In the genomic region with DNA sequence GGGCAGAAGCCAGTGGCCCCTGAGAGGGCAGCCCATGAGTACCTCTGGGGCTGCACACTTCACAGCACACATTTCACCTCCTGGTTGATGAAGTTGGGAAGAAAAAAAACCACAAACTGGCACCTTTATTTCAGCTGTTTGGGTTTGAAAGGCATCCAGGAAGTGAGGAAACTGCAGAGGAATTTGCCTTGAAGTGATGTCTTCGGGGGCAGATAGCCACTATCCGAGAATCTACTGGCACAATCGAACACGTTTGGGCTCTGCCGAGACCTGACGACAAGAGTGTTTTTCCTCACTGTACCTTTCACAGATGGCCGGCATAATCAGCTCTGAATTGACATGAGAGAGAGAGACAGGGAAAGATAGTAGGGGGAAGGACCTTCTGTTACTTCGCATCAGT, we compare ENCODE assay signal across 11 cellular contexts. TPM values are rescaled to one million over a fixed set of nuclear protein-coding genes. Genes with fewer than 3 reads are reported as not detected.
DNase-seq lines count a peak whose midpoint lies in the region; ATAC-seq and TF ChIP-seq lines count a peak whose summit lies in the region.
"Had no signal": no experiment of that assay in that cellular context is flagged by ENCODE, and none has a peak within 500 bp of the region (broad histone marks: within the 10 kb centered on the region; RNA-seq: fewer than 3 reads in every experiment).

No MANE protein-coding gene starts in this region.

- H3K14ac ChIP-seq in IMR-90 (replicated peaks; ENCODE audit: low read depth, low read length), result peak overlapping the region; percentile 89

- H3K9me3 ChIP-seq in IMR-90 (ENCODE audit: control insufficient read depth, insufficient read depth, low read length) (no peaks in the 10 kb centered on the region), muscle layer of colon (ENCODE audit: low read length) (no peaks in the 10 kb centered on the region), Caco-2 (no peaks in the 10 kb centered on the region)
- H3K9me3 ChIP-seq: spleen, upper lobe of right lung had no signal

- H4K8ac ChIP-seq in IMR-90 (ENCODE audit: low read depth in 2 of 2, low read length in 2 of 2), result peak overlapping the region; percentile 40 to 78

- peaks cover 16 to 48% of the 10 kb centered on the region in 2 experiments; a peak in 3 of 4 replicates for H3K79me1 ChIP-seq in IMR-90 (ENCODE audit: low read depth in 1 of 2, low read length in 2 of 2)

- BruUV-seq in IMR-90 (replicated peaks; lab: Mats Ljungman, UMichigan) (no TSS peak), Caco-2 (replicated peaks; lab: Mats Ljungman, UMichigan) (no TSS peak)

- H3K56ac ChIP-seq in IMR-90 (ENCODE audit: extremely low read depth, insufficient read depth, low read length), result no peak overlapping the region

- H2AFZ ChIP-seq in IMR-90 (replicated peaks; ENCODE audit: low read length, poor library complexity), result peak overlapping the region; percentile 19

- H3K4me3 Mint-ChIP-seq in Caco-2 (ENCODE audit: unreplicated experiment) (no peak overlapping the region), T-cell (no peak overlapping the region)

- peak overlapping the region; percentile 37 for H2BK5ac ChIP-seq in IMR-90 (ENCODE audit: low read depth, low read length, poor library complexity, severe bottlenecking)

- H2AK5ac ChIP-seq in IMR-90 (ENCODE audit: low read depth, low read length), result peak overlapping the region; percentile 92

- DNase-seq in AG10803 (ENCODE audit: low read depth) (peak; percentile 72), IMR-90 (peak; percentile 72), cardiac fibroblast (ENCODE audit: low read depth in 2 of 2) (peak; percentile 28 to 66), D341Med (ENCODE audit: low spot score) (no peak), Caco-2 (no peak), T-cell (no peak)
- no peak for DNase-seq in central memory CD4-positive, alpha-beta T cell
- DNase-seq: spleen, upper lobe of right lung had no signal

- in situ Hi-C loops in IMR-90 (cut with MboI; ENCODE audit: low sequenced_read_pairs), result no loop called here

- POLR2A ChIA-PET in IMR-90 (lab: Charles Lee; ENCODE audit: unreplicated experiment), result no interaction called here
- POLR2A ChIA-PET in Caco-2 (lab: Charles Lee), result no interaction called here
- POLR2A ChIA-PET in T-cell (lab: Charles Lee), result no interaction called here

- H3K27ac ChIP-seq in IMR-90 (ENCODE audit: insufficient read depth, low read length) (peak overlapping the region; percentile 63), muscle layer of colon (ENCODE audit: low read depth, low read length) (peak overlapping the region; percentile 83)
- H3K27ac ChIP-seq: SK-N-MC, spleen, upper lobe of right lung had no signal

- dilution Hi-C loops in IMR-90 (cut with HindIII; ENCODE audit: low sequenced_read_pairs, unreplicated experiment), result no loop called here

- H3K4me3 ChIP-seq in AG10803 (ENCODE audit: low read length) (no peak overlapping the region), IMR-90 (ENCODE audit: insufficient read depth, low read depth, low read length) (no peak overlapping the region), cardiac fibroblast (replicated peaks in 1 of 2; ENCODE audit: low read depth in 2 of 2, low read length in 2 of 2) (no peak overlapping the region), muscle layer of colon (ENCODE audit: low read depth in 1 of 2, low read length in 2 of 2) (no peak overlapping the region), Caco-2 (ENCODE audit: low read depth, low read length) (no peak overlapping the region)
- H3K4me3 ChIP-seq: SK-N-MC, spleen, upper lobe of right lung had no signal

- CTCF ChIA-PET in IMR-90 (lab: Yijun Ruan, JAX) (interaction anchor here (1.0 kb wide), 1 partner anchor 12 kb away, joined by 3 read pairs; no protein-coding TSS in a partner anchor), Caco-2 (lab: Charles Lee) (no interaction called here), T-cell (lab: Charles Lee) (no interaction called here)

- peak overlapping the region; percentile 93 for H2BK15ac ChIP-seq in IMR-90 (ENCODE audit: low read depth, low read length)

- peaks cover 25% of the 10 kb centered on the region for H3K9me1 ChIP-seq in IMR-90 (ENCODE audit: insufficient read depth, low read length)

- H3K23ac ChIP-seq in IMR-90 (ENCODE audit: low read depth, low read length), result peak overlapping the region; percentile 46; the same call in 1 of the 2 replicates

- peaks cover 35% of the 10 kb centered on the region for H3K36me3 Mint-ChIP-seq in Caco-2 (ENCODE audit: insufficient read depth, unreplicated experiment)
- peaks cover 35% of the 10 kb centered on the region for H3K36me3 Mint-ChIP-seq in T-cell

- H3K4me1 Mint-ChIP-seq in Caco-2 (ENCODE audit: low read depth, unreplicated experiment), result peaks cover 13% of the 10 kb centered on the region
- peaks cover 35 to 49% (median 44%) of the 10 kb centered on the region in 3 donors for H3K4me1 Mint-ChIP-seq in T-cell

- peak overlapping the region; percentile 80 for H4K91ac ChIP-seq in IMR-90 (ENCODE audit: insufficient read depth, low read depth, low read length)

- no peak for TF ChIP-seq POLR2A in IMR-90 (IDR thresholded peaks at IDR 0.05; ENCODE audit: low read depth, low read length)

- no peak for TF ChIP-seq CTCF in AG10803 (conservative IDR thresholded peaks at IDR 0.05; ENCODE audit: low read length)
- TF ChIP-seq CTCF in IMR-90 (conservative IDR thresholded peaks at IDR 0.05; ENCODE audit: low read depth, low read length), result no peak
- TF ChIP-seq CTCF in cardiac fibroblast (IDR thresholded peaks at IDR 0.05; ENCODE audit: low read depth, low read length), result no peak
- no peak for TF ChIP-seq CTCF in Caco-2 (IDR thresholded peaks at IDR 0.05; ENCODE audit: insufficient read depth in 1 of 2, low read depth in 1 of 2, low read length in 1 of 2, severe bottlenecking in 1 of 2, unreplicated experiment in 1 of 2)

- peak overlapping the region; percentile 85 for H3K4ac ChIP-seq in IMR-90 (ENCODE audit: low read depth, low read length)

- H3K4me2 ChIP-seq in IMR-90 (ENCODE audit: low read depth, low read length), result peak overlapping the region; percentile 66; the same call in 1 of the 2 replicates

- peak overlapping the region; percentile 80 for H3K18ac ChIP-seq in IMR-90 (ENCODE audit: low read depth, low read length)

- H3K27ac Mint-ChIP-seq in Caco-2 (ENCODE audit: unreplicated experiment) (no peak overlapping the region), T-cell (peak overlapping the region in 1 of 2 donors; percentile 44)

- no peak for TF ChIP-seq RAD21 in IMR-90 (IDR thresholded peaks at IDR 0.05; ENCODE audit: low read length)

- no CpG with 5 or more reads among the region's 8 CpGs for WGBS in IMR-90 (ENCODE audit: extremely low coverage in 2 of 2, insufficient read length in 1 of 2), 2 experiments

- peak overlapping the region; percentile 89 for H2BK120ac ChIP-seq in IMR-90 (ENCODE audit: low read depth, low read length)

- peak overlapping the region; percentile 91 for H2BK20ac ChIP-seq in IMR-90 (ENCODE audit: low read depth, low read length)

- H4K5ac ChIP-seq in IMR-90 (ENCODE audit: low read depth, low read length), result peak overlapping the region; percentile 72

- intact Hi-C loops in IMR-90 (cut with micrococcal nuclease) (loop anchor here (5.0 kb wide), 1 partner anchor 56 kb away; no protein-coding TSS in a partner anchor), Caco-2 (cut with micrococcal nuclease; ENCODE audit: unreplicated experiment) (no loop called here)

- no peaks in the 10 kb centered on the region for H3K27me3 ChIP-seq in IMR-90 (ENCODE audit: control insufficient read depth, insufficient read depth, low read length)
- H3K27me3 ChIP-seq in muscle layer of colon (ENCODE audit: control insufficient read depth in 1 of 2, insufficient read depth in 2 of 2, low read length in 2 of 2), result no peaks in the 10 kb centered on the region
- H3K27me3 ChIP-seq in Caco-2 (replicated peaks; ENCODE audit: control insufficient read depth, insufficient read depth, low read length), result no peaks in the 10 kb centered on the region
- H3K27me3 ChIP-seq: spleen, upper lobe of right lung had no signal

- H3K4me1 ChIP-seq in IMR-90 (ENCODE audit: control insufficient read depth, insufficient read depth, low read length) (peaks cover 27% of the 10 kb centered on the region), muscle layer of colon (ENCODE audit: insufficient read depth, low read length) (peaks cover 96% of the 10 kb centered on the region), Caco-2 (peaks cover 4% of the 10 kb centered on the region; the same call in 1 of the 2 replicates)

- H3K9me3 Mint-ChIP-seq in Caco-2 (ENCODE audit: unreplicated experiment) (no peaks in the 10 kb centered on the region), T-cell (no peaks in the 10 kb centered on the region)

- H3K9ac ChIP-seq in IMR-90 (ENCODE audit: low read depth, low read length) (peak overlapping the region; percentile 45), muscle layer of colon (ENCODE audit: low read length) (no peak overlapping the region)

- 0 out of 2 replicates have a peak, but pooled peaks cover 6% of the 10 kb centered on the region for H4K20me1 ChIP-seq in IMR-90 (ENCODE audit: insufficient read depth, low read length)

- H3K27me3 Mint-ChIP-seq in Caco-2 (ENCODE audit: insufficient read depth, unreplicated experiment), result no peaks in the 10 kb centered on the region
- no peaks in the 10 kb centered on the region for H3K27me3 Mint-ChIP-seq in T-cell

- peak overlapping the region; percentile 57 for H2AK9ac ChIP-seq in IMR-90 (replicated peaks; ENCODE audit: low read depth, low read length, poor library complexity)

- H3K36me3 ChIP-seq in IMR-90 (ENCODE audit: control insufficient read depth, insufficient read depth, low read length), result peaks cover 9% of the 10 kb centered on the region; the same call in 1 of the 2 replicates
- peaks cover 15% of the 10 kb centered on the region for H3K36me3 ChIP-seq in muscle layer of colon (ENCODE audit: insufficient read depth, low read length)
- peaks cover 1% of the 10 kb centered on the region; the same call in 1 of the 2 replicates for H3K36me3 ChIP-seq in Caco-2 (ENCODE audit: control insufficient read depth, insufficient read depth, low read length)
- H3K36me3 ChIP-seq: spleen, upper lobe of right lung had no signal

- ATAC-seq in IMR-90 (ENCODE audit: low read depth) (peak; percentile 27), T-cell (replicated peaks in 1 of 4) (no peak)
- ATAC-seq: upper lobe of right lung had no signal

TF ChIP-seq in IMR-90, 13 proteins besides CTCF, POLR2A, EP300 and RAD21 (continues in another document):
- peak; percentile 26; the same call in 1 of the 2 replicates for TF ChIP-seq CEBPB (IDR thresholded peaks at IDR 0.05; ENCODE audit: low read depth, low read length)
- TF ChIP-seq RCOR1 (IDR thresholded peaks at IDR 0.05; ENCODE audit: insufficient replicate concordance, low read length), result no peak
- 0 out of 2 replicates have a peak, but pooled peaks have one; percentile 1 for TF ChIP-seq MAFK (IDR thresholded peaks at IDR 0.05; ENCODE audit: low read depth, low read length)
- peak; percentile 53; the same call in 1 of the 2 replicates for TF ChIP-seq BHLHE40 (IDR thresholded peaks at IDR 0.05; ENCODE audit: low read depth, low read length)
- TF ChIP-seq FOS (IDR thresholded peaks at IDR 0.05; ENCODE audit: low read depth, low read length), result no peak

RNA-seq across cellular contexts. Expression of a gene that starts 59.7 kb away (rescaled TPM):
- total RNA-seq in IMR-90 (2012; rRNA removed), result 69.2 and 87.8 TPM in 2 replicates
- polyA plus RNA-seq in IMR-90 (2012; rRNA removed), result 55.9 and 62.8 TPM in 2 replicates
- 35.1 and 74.2 TPM in 2 replicates for polyA plus RNA-seq in IMR-90 (2012; cell fraction: cytosol; rRNA removed)
- polyA plus RNA-seq in IMR-90 (2012; cell fraction: nucleus; rRNA removed; ENCODE audit: low replicate concordance), result 87.7 and 98.9 TPM in 2 replicates
- total RNA-seq in Caco-2 (2022), result 43.4 and 47.0 TPM in 2 replicates
- total RNA-seq in T-cell, result 10 to 100 TPM; 33.5 to 49.8 (median 41.1) TPM

Comparison
In these comparisons a context has a peak if more than half of its experiments do, and no peak if none do; other contexts are left out.
1. DNase-seq: peak in AG10803 (single experiment), IMR-90 (single experiment) and cardiac fibroblast (2 of 2); none in D341Med (single experiment), central memory CD4-positive, alpha-beta T cell (single experiment), Caco-2 (0 of 2) and T-cell (0 of 34).